In the genomic region with DNA sequence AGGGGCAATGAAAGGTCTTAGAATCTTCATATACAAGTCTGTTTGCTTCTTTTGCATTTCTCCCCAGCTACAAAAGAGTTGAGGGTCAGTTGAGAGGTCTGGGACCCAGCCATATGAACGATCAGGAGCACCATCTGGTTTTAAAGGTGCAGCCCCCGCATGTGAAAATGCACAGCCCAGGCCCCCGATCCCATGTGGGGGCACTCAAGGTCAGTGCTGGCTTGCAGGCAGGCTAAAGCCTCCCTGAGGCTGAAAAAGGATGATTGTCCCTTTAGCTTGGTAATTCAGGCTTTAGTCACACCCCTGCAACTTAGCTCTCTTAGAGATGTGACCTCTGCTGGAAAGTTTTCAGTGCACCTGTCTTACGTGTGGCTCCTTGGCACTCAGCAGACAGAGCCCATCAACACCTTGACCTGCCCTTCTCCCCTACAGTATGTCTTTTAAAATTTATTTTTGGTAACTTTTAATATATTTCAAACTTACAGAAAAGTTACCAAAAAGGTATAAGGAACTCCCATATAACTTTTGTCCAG, we compare ENCODE assay signal across 31 cellular contexts.
DNase-seq lines count a peak whose midpoint lies in the region; ATAC-seq and TF ChIP-seq lines count a peak whose summit lies in the region.
"Had no signal": no experiment of that assay in that cellular context is flagged by ENCODE, and none has a peak within 500 bp of the region (broad histone marks: within the 10 kb centered on the region; RNA-seq: fewer than 3 reads in every experiment).

No MANE protein-coding gene starts in this region.

- H3K4me2 ChIP-seq in OCI-LY1 (ENCODE audit: low read length) (no peak overlapping the region; the same call in 1 of the 2 replicates), parathyroid adenoma (ENCODE audit: low read length) (no peak overlapping the region)

- no peak for TF ChIP-seq CTCF in 22Rv1 (IDR thresholded peaks at IDR 0.05)
- TF ChIP-seq CTCF in OCI-LY1 (IDR thresholded peaks at IDR 0.05; ENCODE audit: low read length), result no peak; the same call in 1 of the 2 replicates
- TF ChIP-seq CTCF in esophagus squamous epithelium (IDR thresholded peaks at IDR 0.05), result no peak
- no peak for TF ChIP-seq CTCF in parathyroid adenoma (IDR thresholded peaks at IDR 0.05)
- TF ChIP-seq CTCF in body of pancreas (IDR thresholded peaks at IDR 0.05), result no peak

- peak overlapping the region; percentile 27; the same call in 1 of the 2 replicates for H3K9ac ChIP-seq in OCI-LY1 (ENCODE audit: low read length)
- no peak overlapping the region for H3K9ac ChIP-seq in parathyroid adenoma

- ATAC-seq in body of pancreas (no peak), GM21529 (IDR thresholded peaks at IDR 0.05; ENCODE audit: unreplicated experiment) (no peak), HG03521 (IDR thresholded peaks at IDR 0.05; ENCODE audit: unreplicated experiment) (no peak)
- ATAC-seq: activated naive CD4-positive, alpha-beta T cell treated with anti-CD3 and anti-CD28 coated beads, Interleukin-2, amount 50 U/mL, for 72 hours; CD8-positive, alpha-beta T cell; naive thymus-derived CD8-positive, alpha-beta T cell; stimulated activated naive CD8-positive, alpha-beta T cell treated with anti-CD3 and anti-CD28 coated beads, Interleukin-15, Interleukin-2, amounts not matched to agents 100 U/mL and 50 U/mL, for 24 hours had no signal

- H3K79me2 ChIP-seq in OCI-LY1 (ENCODE audit: insufficient read depth, low read length) (no peaks in the 10 kb centered on the region), parathyroid adenoma (no peaks in the 10 kb centered on the region)

- intact Hi-C loops in esophagus squamous epithelium (cut with DNase I), result no loop called here
- intact Hi-C loops in body of pancreas (cut with DNase I), result no loop called here

- H3K27ac ChIP-seq in 22Rv1, result peak overlapping the region; percentile 75
- H3K27ac ChIP-seq in OCI-LY1 (ENCODE audit: low read depth, low read length, poor library complexity, severe bottlenecking), result peak overlapping the region; percentile 86
- peak overlapping the region in 3 of 4 donors; percentile 40 to 62 (median 40) for H3K27ac ChIP-seq in esophagus squamous epithelium
- peak overlapping the region; percentile 77 for H3K27ac ChIP-seq in parathyroid adenoma
- no peak overlapping the region for H3K27ac ChIP-seq in body of pancreas
- H3K27ac ChIP-seq: breast epithelium, spleen, testis had no signal

- TF ChIP-seq POLR2A in esophagus squamous epithelium (IDR thresholded peaks at IDR 0.05) (no peak), body of pancreas (IDR thresholded peaks at IDR 0.05) (no peak)

- H4K20me1 ChIP-seq in OCI-LY1 (ENCODE audit: insufficient read depth, low read length), result no peaks in the 10 kb centered on the region

- H3F3A ChIP-seq in OCI-LY1 (ENCODE audit: insufficient read depth, low read length), result no peaks in the 10 kb centered on the region; the same call in 1 of the 2 replicates

- H3K4me1 ChIP-seq in OCI-LY1 (ENCODE audit: insufficient read depth, low read length, severe bottlenecking) (peaks cover 75% of the 10 kb centered on the region), esophagus squamous epithelium (peaks cover 0 to 44% (median 7%) of the 10 kb centered on the region in 3 donors), parathyroid adenoma (peaks cover 82% of the 10 kb centered on the region), body of pancreas (peaks cover 75% of the 10 kb centered on the region)

- no peaks in the 10 kb centered on the region for H3K9me2 ChIP-seq in OCI-LY1 (ENCODE audit: low read depth, low read length)

- H3K9me3 ChIP-seq in OCI-LY1 (ENCODE audit: low read length) (no peaks in the 10 kb centered on the region), esophagus squamous epithelium (no peaks in the 10 kb centered on the region), parathyroid adenoma (ENCODE audit: control insufficient read depth, low read length) (no peaks in the 10 kb centered on the region), body of pancreas (no peaks in the 10 kb centered on the region)
- H3K9me3 ChIP-seq: BE2C, breast epithelium, MG63, spleen, testis had no signal

- H2AFZ ChIP-seq in OCI-LY1 (ENCODE audit: low read length) (no peak overlapping the region), parathyroid adenoma (peak overlapping the region; percentile 62)

- DNase-seq in esophagus squamous epithelium (lab: John Stamatoyannopoulos, UW) (no peak), body of pancreas (no peak)
- DNase-seq: ACHN; activated CD4-positive, alpha-beta T cell treated with anti-CD3 and anti-CD28 coated beads, Interleukin-2, amount 10 ng/mL, durations not matched to agents 7 days and 5 days; activated effector memory CD4-positive, alpha-beta T cell treated with Interleukin-2 at 50 U/mL for 16 hours; activated T-cell treated with anti-CD3 and anti-CD28 coated beads, Interleukin-2, amount 50 U/mL, for 1 hour; amygdala; CD8-positive, alpha-beta T cell; effector CD4-positive, alpha-beta T cell; H7; KG1; MG63; naive thymus-derived CD8-positive, alpha-beta T cell; NCI-H1436; NCI-H2081; NCI-H526; SIG-M5; spleen; stimulated activated CD4-positive, alpha-beta T cell treated with anti-CD3 and anti-CD28 coated beads, Interleukin-2, amount 100 ng/mL, for 24 hours; stimulated activated naive CD8-positive, alpha-beta T cell treated with anti-CD3 and anti-CD28 coated beads, Interleukin-15, Interleukin-2, amounts not matched to agents 100 U/mL and 50 U/mL, for 24 hours; SW 1271; T-helper 9 cell; testis had no signal

- WGBS in esophagus squamous epithelium, 2 donors, result 25 to 60% methylated on average over 1 to 2 of the region's 4 CpGs
- 34 to 53% methylated on average over 3 to 4 of the region's 4 CpGs for WGBS in body of pancreas, 2 donors

- no peak overlapping the region for H3K4me3 ChIP-seq in OCI-LY1 (ENCODE audit: low read depth, low read length, poor library complexity, severe bottlenecking)
- H3K4me3 ChIP-seq in esophagus squamous epithelium, result no peak overlapping the region
- H3K4me3 ChIP-seq in parathyroid adenoma (ENCODE audit: low read depth, low read length), result peak overlapping the region; percentile 1
- H3K4me3 ChIP-seq in body of pancreas, result no peak overlapping the region
- H3K4me3 ChIP-seq: breast epithelium, MG63, spleen, testis had no signal

- no peaks in the 10 kb centered on the region for H3K36me3 ChIP-seq in OCI-LY1 (ENCODE audit: insufficient read depth, low read length)
- H3K36me3 ChIP-seq in esophagus squamous epithelium, result no peaks in the 10 kb centered on the region
- H3K36me3 ChIP-seq in parathyroid adenoma (ENCODE audit: control insufficient read depth, insufficient read depth, low read length), result no peaks in the 10 kb centered on the region
- H3K36me3 ChIP-seq in body of pancreas (replicated peaks in 1 of 2; ENCODE audit: insufficient read depth in 1 of 2, low read depth in 2 of 2), result no peaks in the 10 kb centered on the region
- H3K36me3 ChIP-seq: breast epithelium, MG63, spleen had no signal

- H3K27me3 ChIP-seq in OCI-LY1 (ENCODE audit: insufficient read depth, low read length) (no peaks in the 10 kb centered on the region), esophagus squamous epithelium (no peaks in the 10 kb centered on the region), parathyroid adenoma (ENCODE audit: control insufficient read depth, insufficient read depth, low read length) (no peaks in the 10 kb centered on the region), body of pancreas (no peaks in the 10 kb centered on the region)
- H3K27me3 ChIP-seq: BE2C, breast epithelium, MG63, testis had no signal

Comparison
In these comparisons a context has a peak if more than half of its experiments do, and no peak if none do; other contexts are left out.
1. H3K27ac ChIP-seq: peak in 22Rv1 (single experiment), OCI-LY1 (single experiment), esophagus squamous epithelium (3 of 4) and parathyroid adenoma (single experiment); none in body of pancreas (0 of 4).